ENCODE assay signal across 8 cellular contexts in genomic region chr5:157994906-157995519, GRCh38.
A peak's percentile ranks its signal among the peaks of the same experiment; 100 is the strongest.
DNase-seq lines count a peak whose midpoint lies in the region; FAIRE-seq and TF ChIP-seq lines count a peak whose summit lies in the region.

No MANE protein-coding gene starts in this region.

- DNase-seq in GM10266 (ENCODE audit: extremely low spot score) (peak; percentile 67), HEK293T (ENCODE audit: extremely low spot score) (peak; percentile 82), NCI-H1694 treated with DMSO at 0.1 percent for 48 hours (lab: John Stamatoyannopoulos, UW) (peak; percentile 36), cardiac fibroblast (ENCODE audit: low read depth in 2 of 2) (peak; percentile 75), kidney (peak; percentile 80), NCI-H1105 treated with DMSO at 0.1 percent for 48 hours (lab: John Stamatoyannopoulos, UW) (no peak)
- peak; percentile 18 to 39 for DNase-seq in stimulated activated CD4-positive, alpha-beta T cell treated with anti-CD3 and anti-CD28 coated beads, Interleukin-1b, Interleukin-23, amount 100 ng/mL, for 4 hours (ENCODE audit: low read depth in 2 of 2)

- intact Hi-C loops in kidney (cut with DNase I), result loop anchor here (10.0 kb wide), 1 partner anchor 180 kb away; no protein-coding TSS in a partner anchor

- FAIRE-seq in kidney (lab: Jason Lieb, UNC), result no peak

- no peak overlapping the region for H3K9ac ChIP-seq in kidney (ENCODE audit: low read length in 2 of 2)

- no peaks in the 10 kb centered on the region for H3K9me3 ChIP-seq in kidney (ENCODE audit: control insufficient read depth in 1 of 2, low read length in 2 of 2)

- POLR2A ChIA-PET in HEK293T (lab: Yijun Ruan, JAX), result interaction anchor here (1.0 kb wide), 1 partner anchor 19 kb away, joined by 3 read pairs; no protein-coding TSS in a partner anchor

- TF ChIP-seq CTCF in GM10266 (IDR thresholded peaks at IDR 0.05; ENCODE audit: control insufficient read depth, insufficient read depth, low read depth, missing control alignments) (peak; percentile 72), VCaP (conservative IDR thresholded peaks at IDR 0.05) (peak; percentile 83), cardiac fibroblast (IDR thresholded peaks at IDR 0.05; ENCODE audit: low read depth, low read length) (peak; percentile 78), kidney (IDR thresholded peaks at IDR 0.05; ENCODE audit: borderline replicate concordance, extremely low read depth, insufficient read depth) (peak; percentile 74)

- CTCF ChIA-PET in HEK293T (lab: Yijun Ruan, JAX), result interaction anchor here (0.5 to 1.4 kb wide), 16 partner anchors 14 to 178 kb away, joined by 3 to 9 read pairs (median 4); no protein-coding TSS in a partner anchor

- peaks cover 0 to 4% of the 10 kb centered on the region in 2 donors for H3K4me1 ChIP-seq in kidney (ENCODE audit: control insufficient read depth in 1 of 2, insufficient read depth in 1 of 2, low read depth in 1 of 2, low read length in 2 of 2)

- H3K27ac ChIP-seq in VCaP (no peak overlapping the region), kidney (ENCODE audit: low read depth in 2 of 2, low read length in 2 of 2) (no peak overlapping the region)

- no peaks in the 10 kb centered on the region for H3K36me3 ChIP-seq in kidney (ENCODE audit: control insufficient read depth in 1 of 2, insufficient read depth in 2 of 2, low read length in 2 of 2)

- H3K4me3 ChIP-seq in cardiac fibroblast (replicated peaks in 1 of 2; ENCODE audit: low read depth in 2 of 2, low read length in 2 of 2), result no peak overlapping the region
- H3K4me3 ChIP-seq in kidney (ENCODE audit: low read length in 2 of 2), result no peak overlapping the region

TF ChIP-seq in HEK293T, 16 proteins besides CTCF, POLR2A, EP300 and RAD21:
- TF ChIP-seq ARNT (IDR thresholded peaks at IDR 0.05) (no peak), PKNOX1 (IDR thresholded peaks at IDR 0.05) (no peak)
